Comparison of ENCODE assay signal across 18 cellular contexts in the genomic region with DNA sequence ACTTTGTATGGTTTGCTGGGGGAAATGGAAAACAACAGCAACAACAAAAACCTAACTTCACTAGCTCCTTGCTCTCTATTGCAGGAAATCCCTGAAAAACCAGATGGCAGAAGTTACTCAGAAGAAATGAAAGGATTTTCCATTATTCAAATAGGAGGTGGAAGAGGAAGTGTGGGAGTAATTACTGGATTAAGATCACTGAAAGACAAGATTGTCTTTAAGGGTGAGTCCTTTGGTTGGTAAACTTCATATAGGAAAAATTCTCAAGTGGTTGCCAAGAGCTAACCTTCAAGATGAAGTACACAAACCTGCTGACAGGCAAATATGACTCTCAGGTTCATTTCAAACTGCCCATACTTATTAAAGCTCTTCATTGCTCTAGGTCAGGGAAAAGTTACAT.
DNase-seq lines count a peak whose midpoint lies in the region; ATAC-seq and TF ChIP-seq lines count a peak whose summit lies in the region.
"Had no signal": no experiment of that assay in that cellular context is flagged by ENCODE, and none has a peak within 500 bp of the region (broad histone marks: within the 10 kb centered on the region; RNA-seq: fewer than 3 reads in every experiment).

No MANE protein-coding gene starts in this region.

- H3K4me2 ChIP-seq in mammary epithelial cell (ENCODE audit: insufficient read depth, low read depth, low read length) = no peak overlapping the region
- no peak overlapping the region for H3K4me2 ChIP-seq in PC-3 (ENCODE audit: low read length)

- H3K27me3 Mint-ChIP-seq in MCF 10A (ENCODE audit: insufficient read depth, unreplicated experiment) = no peaks in the 10 kb centered on the region
- peaks cover 0 to 5% of the 10 kb centered on the region in 2 donors for H3K27me3 Mint-ChIP-seq in stimulated activated naive B cell treated with anti-CD40 and anti-IgM and Interleukin-4, amounts not matched to agents 10 μg/mL and 1 μg/mL and 100 μg/mL, for 72 hours

- no peaks in the 10 kb centered on the region for H3K27me3 ChIP-seq in mammary epithelial cell (ENCODE audit: insufficient read depth, low read length)
- H3K27me3 ChIP-seq in PC-3 (ENCODE audit: low read length) = no peaks in the 10 kb centered on the region

- H3K36me3 ChIP-seq in mammary epithelial cell (ENCODE audit: insufficient read depth, low read length) = no peaks in the 10 kb centered on the region
- no peaks in the 10 kb centered on the region for H3K36me3 ChIP-seq in PC-3 (ENCODE audit: low read depth, low read length)

- DNase-seq in mammary epithelial cell = no peak
- no peak for DNase-seq in MCF 10A (ENCODE audit: unreplicated experiment)
- peak; percentile 23 for DNase-seq in PC-3
- DNase-seq in stimulated activated naive B cell treated with anti-CD40 and anti-IgM and Interleukin-4, amounts not matched to agents 10 μg/mL and 1 μg/mL and 100 μg/mL, for 72 hours = no peak
- no peak for DNase-seq in stimulated activated naive CD4-positive, alpha-beta T cell treated with Interleukin-2 at 50 U/mL for 16 hours (lab: John Stamatoyannopoulos, UW)
- no peak for DNase-seq in NCI-H1105 treated with DMSO at 0.1 percent for 48 hours (lab: John Stamatoyannopoulos, UW)
- DNase-seq: ACHN; CD4-positive, CD25-positive, alpha-beta regulatory T cell; GF-D8; MM.1S; NCI-H1105; NCI-H1930; NCI-H526; Right ventricle myocardium superior had no signal

- H3K9me2 ChIP-seq in PC-3 (replicated peaks; ENCODE audit: low read length) = no peaks in the 10 kb centered on the region

- H3K79me2 ChIP-seq in mammary epithelial cell (ENCODE audit: insufficient read depth, low read length) (no peaks in the 10 kb centered on the region), PC-3 (ENCODE audit: low read length) (no peaks in the 10 kb centered on the region)

- CTCF ChIA-PET in mammary epithelial cell (lab: Charles Lee; ENCODE audit: low non-redundant PET) (no interaction called here), MCF 10A (lab: Yijun Ruan, JAX) (interaction anchor here (0.7 to 1.2 kb wide), 4 partner anchors 390 to 754 kb away, joined by 3 to 6 read pairs (median 4); no protein-coding TSS in a partner anchor), PC-3 (lab: Charles Lee) (no interaction called here)

- POLR2A ChIA-PET in MCF 10A (lab: Yijun Ruan, JAX) (interaction anchor here (1.3 kb wide), 2 partner anchors 10 to 150 kb away, joined by 3 to 7 read pairs; no protein-coding TSS in a partner anchor), PC-3 (lab: Charles Lee; ENCODE audit: unreplicated experiment) (interaction anchor here (0.6 kb wide), 1 partner anchor 123 kb away, joined by 4 read pairs; no protein-coding TSS in a partner anchor)

- no peaks in the 10 kb centered on the region for H3K9me3 Mint-ChIP-seq in MCF 10A (ENCODE audit: unreplicated experiment)
- no peaks in the 10 kb centered on the region for H3K9me3 Mint-ChIP-seq in stimulated activated naive B cell treated with anti-CD40 and anti-IgM and Interleukin-4, amounts not matched to agents 10 μg/mL and 1 μg/mL and 100 μg/mL, for 72 hours

- no peak overlapping the region for H3K27ac Mint-ChIP-seq in MCF 10A (ENCODE audit: low read depth, unreplicated experiment)
- H3K27ac Mint-ChIP-seq in stimulated activated naive B cell treated with anti-CD40 and anti-IgM and Interleukin-4, amounts not matched to agents 10 μg/mL and 1 μg/mL and 100 μg/mL, for 72 hours = peak overlapping the region; percentile 62
- H3K27ac Mint-ChIP-seq: CD4-positive, CD25-positive, alpha-beta regulatory T cell had no signal

- H2AFZ ChIP-seq in mammary epithelial cell (ENCODE audit: low read depth, low read length) (peak overlapping the region; percentile 51), PC-3 (ENCODE audit: low read length) (no peak overlapping the region)

- H3K4me3 ChIP-seq in mammary epithelial cell (replicated peaks in 1 of 3; ENCODE audit: insufficient read depth in 1 of 3, low read depth in 2 of 3, low read length in 3 of 3) = no peak overlapping the region
- no peak overlapping the region for H3K4me3 ChIP-seq in PC-3 (ENCODE audit: low read length)

- BruUV-seq in mammary epithelial cell (replicated peaks; lab: Mats Ljungman, UMichigan) (no TSS peak), MCF 10A (replicated peaks; lab: Mats Ljungman, UMichigan) (no TSS peak), PC-3 (replicated peaks; lab: Mats Ljungman, UMichigan) (no TSS peak)

- dilution Hi-C loops in mammary epithelial cell (cut with HindIII; ENCODE audit: low sequenced_read_pairs) = no loop called here

- H3K4me1 ChIP-seq in mammary epithelial cell (ENCODE audit: insufficient read depth, low read length) (peaks cover 5% of the 10 kb centered on the region), PC-3 (ENCODE audit: insufficient read depth, low read length) (peaks cover 32% of the 10 kb centered on the region)

- no peaks in the 10 kb centered on the region for H4K20me1 ChIP-seq in mammary epithelial cell (ENCODE audit: insufficient read depth, low read length)
- no peaks in the 10 kb centered on the region for H4K20me1 ChIP-seq in PC-3 (ENCODE audit: low read length)

- ATAC-seq in PC-3 (no peak), esophagus mucosa (peak; percentile 62), HG02610 (IDR thresholded peaks at IDR 0.05; ENCODE audit: unreplicated experiment) (no peak)
- peak in 1 of 2 donors; percentile 30 for ATAC-seq in stimulated activated naive B cell treated with anti-CD40 and anti-IgM and Interleukin-4, amounts not matched to agents 10 μg/mL and 1 μg/mL and 100 μg/mL, for 72 hours (replicated peaks)
- ATAC-seq: Panc1, SK-N-SH treated with all-trans-retinoic acid at 6 μM for 48 hours had no signal

- no peak overlapping the region for H3K27ac ChIP-seq in mammary epithelial cell (ENCODE audit: insufficient read depth, low read depth, low read length)
- peak overlapping the region; percentile 32 for H3K27ac ChIP-seq in PC-3 (ENCODE audit: low read length)

- in situ Hi-C loops in mammary epithelial cell (cut with MboI; ENCODE audit: low sequenced_read_pairs in 2 of 2) = no loop called here

- intact Hi-C loops in mammary epithelial cell (cut with micrococcal nuclease) (loop anchor here (5.0 kb wide), 2 partner anchors 152 to 153 kb away; no protein-coding TSS in a partner anchor), MCF 10A (cut with micrococcal nuclease) (loop anchor here (5.0 kb wide), 1 partner anchor 208 kb away; no protein-coding TSS in a partner anchor), PC-3 (cut with micrococcal nuclease) (loop anchor here (5.0 kb wide), 3 partner anchors 138 to 468 kb away; partner anchors contain the start of gene ATP2B1)

- H3K4me3 Mint-ChIP-seq in MCF 10A (ENCODE audit: unreplicated experiment) = no peak overlapping the region
- no peak overlapping the region for H3K4me3 Mint-ChIP-seq in stimulated activated naive B cell treated with anti-CD40 and anti-IgM and Interleukin-4, amounts not matched to agents 10 μg/mL and 1 μg/mL and 100 μg/mL, for 72 hours
- H3K4me3 Mint-ChIP-seq: CD4-positive, CD25-positive, alpha-beta regulatory T cell had no signal

- H3K4me1 Mint-ChIP-seq in MCF 10A (ENCODE audit: insufficient read depth, unreplicated experiment) = peaks cover 10% of the 10 kb centered on the region
- H3K4me1 Mint-ChIP-seq in stimulated activated naive B cell treated with anti-CD40 and anti-IgM and Interleukin-4, amounts not matched to agents 10 μg/mL and 1 μg/mL and 100 μg/mL, for 72 hours = peaks cover 23 to 50% of the 10 kb centered on the region in 2 donors

- H3F3A ChIP-seq in PC-3 (ENCODE audit: low read length, unreplicated experiment) = no peaks in the 10 kb centered on the region

- no peak overlapping the region for H3K9ac ChIP-seq in mammary epithelial cell (ENCODE audit: insufficient read depth, low read length)
- H3K9ac ChIP-seq in PC-3 (ENCODE audit: low read length) = no peak overlapping the region

- TF ChIP-seq CTCF in mammary epithelial cell (conservative IDR thresholded peaks at IDR 0.05 in 1 of 2, IDR thresholded peaks at IDR 0.05 in 1 of 2; ENCODE audit: extremely low read depth in 1 of 2, insufficient read depth in 1 of 2, low read depth in 1 of 2, low read length in 2 of 2) (no peak), MCF 10A (IDR thresholded peaks at IDR 0.05; ENCODE audit: unreplicated experiment) (no peak), PC-3 (conservative IDR thresholded peaks at IDR 0.05; ENCODE audit: low read depth, low read length) (no peak)

- peaks cover 5% of the 10 kb centered on the region for H3K36me3 Mint-ChIP-seq in MCF 10A (ENCODE audit: insufficient read depth, unreplicated experiment)
- H3K36me3 Mint-ChIP-seq in stimulated activated naive B cell treated with anti-CD40 and anti-IgM and Interleukin-4, amounts not matched to agents 10 μg/mL and 1 μg/mL and 100 μg/mL, for 72 hours = no peaks in the 10 kb centered on the region
- H3K36me3 Mint-ChIP-seq: CD4-positive, CD25-positive, alpha-beta regulatory T cell had no signal

- H3K9me3 ChIP-seq in mammary epithelial cell (replicated peaks; ENCODE audit: insufficient read depth, low read length) = no peaks in the 10 kb centered on the region
- H3K9me3 ChIP-seq in PC-3 (ENCODE audit: low read length) = no peaks in the 10 kb centered on the region
